Comparison of ENCODE assay signal across 8 cellular contexts in genomic region chr2:65431417-65432226, GRCh38. TPM values are rescaled to one million over a fixed set of nuclear protein-coding genes. Genes with fewer than 3 reads are reported as not detected.
DNase-seq lines count a peak whose midpoint lies in the region; ATAC-seq, FAIRE-seq and TF ChIP-seq lines count a peak whose summit lies in the region.

No MANE protein-coding gene starts in this region.

- 0 out of 2 replicates have a peak, but pooled peaks have one; percentile 8 for TF ChIP-seq RAD21 in GM12878 (IDR thresholded peaks at IDR 0.05; ENCODE audit: insufficient read depth, low read depth, low read length)

- H3K4me3 ChIP-seq in DOHH2 (ENCODE audit: low read length) (peak overlapping the region; percentile 91), GM12878 (peak overlapping the region; percentile 80), iPS-11a (ENCODE audit: low read depth, low read length) (peak overlapping the region; percentile 77), skeletal muscle cell (ENCODE audit: low read depth, low read length) (peak overlapping the region; percentile 86)

- in situ Hi-C loops in GM12878 (cut with MboI): no loop called here

- TF ChIP-seq EP300 in GM12878 (IDR thresholded peaks at IDR 0.05; ENCODE audit: borderline replicate concordance in 1 of 2, control insufficient read depth in 1 of 2, low read depth in 2 of 2, low read length in 2 of 2): no peak

- peak overlapping the region; percentile 66 for H3K9ac ChIP-seq in GM12878 (ENCODE audit: control insufficient read depth, insufficient read depth, low read length)

- TF ChIP-seq CTCF in DOHH2 (IDR thresholded peaks at IDR 0.05; ENCODE audit: low read depth, low read length, poor library complexity, severe bottlenecking) (no peak), GM12878 (IDR thresholded peaks at IDR 0.05 in 2 of 3, conservative IDR thresholded peaks at IDR 0.05 in 1 of 3; ENCODE audit: control insufficient read depth in 2 of 3, extremely low read depth in 1 of 3, insufficient read depth in 1 of 3, low read depth in 3 of 3, low read length in 3 of 3) (no peak)

- H3K27ac ChIP-seq in DOHH2 (ENCODE audit: low read depth, low read length) (peak overlapping the region; percentile 72), GM12878 (ENCODE audit: control insufficient read depth, insufficient read depth) (peak overlapping the region; percentile 43)

- H3K4me2 ChIP-seq in DOHH2 (ENCODE audit: low read length): peak overlapping the region; percentile 88
- H3K4me2 ChIP-seq in GM12878 (ENCODE audit: control insufficient read depth, insufficient read depth): peak overlapping the region; percentile 86

- 3% methylated on average over 58 of the region's 72 CpGs for WGBS in GM12878 (ENCODE audit: insufficient coverage, insufficient replicate concordance, low lambda C conversion rate, missing lambda C conversion rate)

- BruUV-seq in GM12878 (replicated peaks; lab: Mats Ljungman, UMichigan): TSS peak; percentile 34

- CTCF ChIA-PET in GM12878 (lab: Yijun Ruan, JAX): interaction anchor here (0.7 to 1.4 kb wide), 3 partner anchors 15 to 129 kb away, joined by 3 to 4 read pairs (median 3); no protein-coding TSS in a partner anchor

- H3K27me3 ChIP-seq in DOHH2 (ENCODE audit: control insufficient read depth, low read length) (peaks cover 23% of the 10 kb centered on the region), GM12878 (replicated peaks in 1 of 2; ENCODE audit: control insufficient read depth in 2 of 2, insufficient read depth in 2 of 2, low read length in 1 of 2) (no peaks in the 10 kb centered on the region)

- RAD21 ChIA-PET in GM12878 (lab: Charles Lee; ENCODE audit: unreplicated experiment): interaction anchor here (0.7 to 1.9 kb wide), 4 partner anchors 74 to 204 kb away, joined by 3 to 7 read pairs (median 4); partner anchors contain the start of gene ACTR2

- no peaks in the 10 kb centered on the region for H3K9me2 ChIP-seq in DOHH2 (replicated peaks; ENCODE audit: control insufficient read depth, low read length)

- peaks cover 25% of the 10 kb centered on the region for H3K4me1 ChIP-seq in DOHH2 (ENCODE audit: control insufficient read depth, low read length)
- H3K4me1 ChIP-seq in GM12878 (ENCODE audit: control insufficient read depth, insufficient read depth, low read length): no peaks in the 10 kb centered on the region

- ATAC-seq in GM21529 (IDR thresholded peaks at IDR 0.05; ENCODE audit: unreplicated experiment): peak; percentile 36
- ATAC-seq in GM12878: peak; percentile 40

- H3K36me3 ChIP-seq in DOHH2 (ENCODE audit: control insufficient read depth, low read length) (peaks cover 7% of the 10 kb centered on the region), GM12878 (ENCODE audit: control insufficient read depth in 2 of 2, insufficient read depth in 2 of 2, low read length in 1 of 2) (no peaks in the 10 kb centered on the region)

- H3K9me3 ChIP-seq in DOHH2 (ENCODE audit: control insufficient read depth, insufficient read depth, low read length): no peaks in the 10 kb centered on the region
- H3K9me3 ChIP-seq in GM12878 (replicated peaks; ENCODE audit: control insufficient read depth, insufficient read depth, low read length): no peaks in the 10 kb centered on the region; the same call in 2 of the 3 replicates

- SMC1A ChIA-PET in GM12878 (lab: Charles Lee; ENCODE audit: uncharacterized antibody, unreplicated experiment): interaction anchor here (0.5 kb wide), 1 partner anchor 71 kb away, joined by 3 read pairs; no protein-coding TSS in a partner anchor

- H3K79me2 ChIP-seq in DOHH2 (ENCODE audit: control insufficient read depth, low read length) (peaks cover 45% of the 10 kb centered on the region), GM12878 (ENCODE audit: control insufficient read depth, insufficient read depth, low read length) (no peaks in the 10 kb centered on the region)

- POLR2A ChIA-PET in GM12878 (lab: Charles Lee): interaction anchor here (0.5 to 2.0 kb wide), 7 partner anchors 24 to 202 kb away, joined by 3 to 6 read pairs (median 4); no protein-coding TSS in a partner anchor

- FAIRE-seq in GM12878 (lab: Jason Lieb, UNC): no peak

- DNase-seq in KG1 (lab: John Stamatoyannopoulos, UW) (peak; percentile 68), T-helper 1 cell (peak; percentile 18 to 39 (median 37)), GM12878 (ENCODE audit: low read depth, low spot score) (no peak), skeletal muscle cell (ENCODE audit: low read depth) (no peak), NCI-H2081 (lab: John Stamatoyannopoulos, UW) (no peak)

- peak; percentile 14; the same call in 1 of the 2 replicates for TF ChIP-seq POLR2A in GM12878 (IDR thresholded peaks at IDR 0.05; ENCODE audit: low read depth, low read length)

- H2AFZ ChIP-seq in GM12878 (ENCODE audit: control insufficient read depth, low read depth, low read length): peak overlapping the region; percentile 57

- H4K20me1 ChIP-seq in DOHH2 (ENCODE audit: control insufficient read depth, insufficient read depth, low read depth, low read length): peaks cover 11% of the 10 kb centered on the region
- H4K20me1 ChIP-seq in GM12878 (ENCODE audit: control insufficient read depth, insufficient read depth): no peaks in the 10 kb centered on the region

- H3F3A ChIP-seq in DOHH2 (ENCODE audit: control insufficient read depth, insufficient read depth): peaks cover 14% of the 10 kb centered on the region

- intact Hi-C loops in GM12878 (cut with micrococcal nuclease; ENCODE audit: unreplicated experiment): loop anchor here (2.0 to 10.0 kb wide), 2 partner anchors 73 to 367 kb away; no protein-coding TSS in a partner anchor

TF ChIP-seq in GM12878, 131 proteins besides CTCF, POLR2A, EP300 and RAD21 (continues in another document):
- TF ChIP-seq RUNX3 (IDR thresholded peaks at IDR 0.05; ENCODE audit: low read length) (peak; percentile 68), DPF2 (IDR thresholded peaks at IDR 0.05) (0 out of 2 replicates have a peak, but pooled peaks have one; percentile 11), ELK1 (IDR thresholded peaks at IDR 0.05; ENCODE audit: low read depth, low read length) (0 out of 2 replicates have a peak, but pooled peaks have one; percentile 10), E4F1 (IDR thresholded peaks at IDR 0.05; ENCODE audit: borderline replicate concordance, partially characterized antibody) (no peak), TAF1 (IDR thresholded peaks at IDR 0.05; ENCODE audit: borderline replicate concordance, low read depth, low read length) (peak; percentile 84; the same call in 1 of the 2 replicates), STAT3 (IDR thresholded peaks at IDR 0.05; ENCODE audit: low read depth, low read length) (no peak), YY1 (IDR thresholded peaks at IDR 0.05; ENCODE audit: low read depth, low read length) (peak; percentile 91), MTA2 (IDR thresholded peaks at IDR 0.05; ENCODE audit: low read depth) (peak; percentile 33; the same call in 1 of the 2 replicates), POLR2AphosphoS5 (IDR thresholded peaks at IDR 0.05; ENCODE audit: low read length) (no peak), BHLHE40 (IDR thresholded peaks at IDR 0.05; ENCODE audit: borderline replicate concordance in 1 of 2, low read depth in 2 of 2, low read length in 1 of 2) (peak in 1 of 2 experiments; percentile 27; a peak in 1 of 4 replicates)

RNA-seq across cellular contexts. Expression of gene SPRED2, which starts 0.8 kb away (rescaled TPM):
- total RNA-seq in GM12878 (2013; cell fraction: nucleolus; rRNA removed): 22.4 and 22.8 TPM in 2 replicates
- total RNA-seq in GM12878 (2014; rRNA removed): 5.3 and 5.7 TPM in 2 replicates
- total RNA-seq in GM12878 (2014; rRNA removed; fragmentation: Illumina TruSeq; extraction: Trizol): 6.7 and 6.8 TPM in 2 replicates
- total RNA-seq in GM12878 (2021): 23.9 and 25.6 TPM in 2 replicates
- 2.9 TPM for polyA plus RNA-seq in GM12878 (2011; ENCODE audit: low read depth)
- 9.2 and 10.0 TPM in 2 replicates for polyA plus RNA-seq in GM12878 (2011; rRNA removed)
- 12.1 and 14.2 TPM in 2 replicates for polyA plus RNA-seq in GM12878 (2011; cell fraction: cytosol; rRNA removed)
- polyA plus RNA-seq in GM12878 (2011; cell fraction: nucleus; rRNA removed): 15.3 and 17.6 TPM in 2 replicates
- 3.6 and 4.9 TPM in 2 replicates for polyA plus RNA-seq in GM12878 (2012)
- 16.2 and 17.6 TPM in 2 replicates for polyA plus RNA-seq in GM12878 (2014; fragmentation: Illumina TruSeq; extraction: Trizol)
- polyA plus RNA-seq in GM12878 (2014; fragmentation: Nextera tagmentation; extraction: Ambion mirVana): 1 to 10 TPM; 3.0 to 3.2 TPM
- polyA plus RNA-seq in GM12878 (2014; rRNA removed): 9.4 and 11.5 TPM in 2 replicates
- polyA plus RNA-seq in GM12878 (2016; fragmentation: Nextera tagmentation; extraction: Ambion mirVana): 10 to 100 TPM; 10.9 to 11.8 TPM
- 10.8 and 11.3 TPM in 2 replicates for polyA minus RNA-seq in GM12878 (2011; rRNA and poly(A)+ RNA removed)
- 8.0 and 8.7 TPM in 2 replicates for polyA minus RNA-seq in GM12878 (2011; cell fraction: cytosol; rRNA and poly(A)+ RNA removed)
- 5.2 and 10.3 TPM in 2 replicates for polyA minus RNA-seq in GM12878 (2011; cell fraction: nucleus; rRNA and poly(A)+ RNA removed)

Comparison
In these comparisons a context has a peak if more than half of its experiments do, and no peak if none do; other contexts are left out.
1. DNase-seq: peak in KG1 (single experiment) and T-helper 1 cell (5 of 5); none in GM12878 (single experiment), skeletal muscle cell (single experiment) and NCI-H2081 (0 of 2).
2. Peak in every context shown above with its lines, with median percentiles within 50 percentile points of each other: H3K4me3 ChIP-seq.